Comparison of ENCODE assay signal across 8 cellular contexts in the genomic region with DNA sequence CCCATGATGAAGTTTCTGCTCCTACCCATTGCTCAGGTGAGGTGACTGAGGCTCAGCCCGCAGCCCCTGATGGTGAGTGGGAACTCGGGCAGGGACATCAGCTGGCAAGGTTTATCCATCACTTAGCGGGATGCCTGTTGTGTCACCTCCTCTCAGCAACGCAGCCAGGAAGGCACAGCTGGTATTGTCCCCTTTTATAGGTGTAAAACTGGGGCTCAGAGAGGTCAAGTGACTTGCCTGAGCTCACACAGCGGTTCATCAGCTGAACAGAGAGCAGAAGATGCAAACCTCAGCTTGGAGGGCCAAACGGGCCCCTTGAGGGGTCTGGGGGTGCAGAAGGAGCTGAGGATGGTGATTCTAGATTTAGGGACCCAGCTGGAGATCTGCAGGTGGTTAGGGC.
"Had no signal": no experiment of that assay in that cellular context is flagged by ENCODE, and none has a peak within 500 bp of the region (broad histone marks: within the 10 kb centered on the region; RNA-seq: fewer than 3 reads in every experiment).

No MANE protein-coding gene starts in this region.

- FAIRE-seq: H1, H54, HTR-8/SVneo had no signal

- H2AFZ ChIP-seq: GM23338 had no signal

- ATAC-seq: GM23338 had no signal

- DNase-seq: H9, HCEC 1CT, HFFc6, KG1 had no signal

- H3K4me3 ChIP-seq: GM23338 had no signal

- H3K4me2 ChIP-seq: GM23338 had no signal
